26 cellular contexts compared by ENCODE assay signal in the genomic region with DNA sequence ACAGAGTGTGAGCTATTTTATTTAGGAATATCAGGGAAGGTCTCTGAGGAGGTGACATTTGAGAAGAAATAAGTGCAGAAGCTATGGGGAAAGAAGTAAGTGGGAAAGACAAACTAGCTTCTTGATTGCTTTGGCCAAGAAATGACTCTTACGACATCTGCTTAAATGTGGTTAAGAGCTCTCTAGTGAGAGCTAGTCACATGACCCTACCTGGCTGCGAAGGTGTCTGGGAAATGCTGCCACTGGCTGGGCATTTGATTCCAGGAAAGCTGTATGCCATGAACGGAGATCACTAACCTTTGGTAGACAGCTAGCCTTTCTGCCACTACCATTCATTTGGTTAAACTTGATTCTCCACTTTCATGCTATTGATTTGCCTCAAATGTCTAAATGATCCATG.
"Had no signal": no experiment of that assay in that cellular context is flagged by ENCODE, and none has a peak within 500 bp of the region (broad histone marks: within the 10 kb centered on the region; RNA-seq: fewer than 3 reads in every experiment).

No MANE protein-coding gene starts in this region.

- H3K27me3 ChIP-seq: brain microvascular endothelial cell, dorsolateral prefrontal cortex had no signal

- DNase-seq: activated B cell treated with CpG ODN at 0.5 μM for 24 hours; activated CD4-positive, alpha-beta T cell treated with anti-CD3 and anti-CD28 coated beads for 48 hours; activated CD4-positive, alpha-beta T cell treated with anti-CD3 and anti-CD28 coated beads, Interleukin-2, amount 50 U/mL, for 1 hour; activated CD4-positive, alpha-beta T cell treated with anti-CD3 and anti-CD28 coated beads, Interleukin-2, amount 50 U/mL, for 48 hours; activated CD8-positive, alpha-beta memory T cell treated with anti-CD3 and anti-CD28 coated beads for 24 hours; activated CD8-positive, alpha-beta T cell treated with anti-CD3 and anti-CD28 coated beads for 36 hours; activated effector memory CD4-positive, alpha-beta T cell treated with Interleukin-2 at 50 U/mL for 16 hours; activated gamma-delta T cell treated with Interleukin-2 at 50 U/mL for 16 hours; activated naive CD4-positive, alpha-beta T cell treated with anti-CD3 and anti-CD28 coated beads, Interleukin-2, amount 50 U/mL, for 16 hours; activated naive CD4-positive, alpha-beta T cell treated with Interleukin-2 at 50 U/mL for 16 hours; activated T-cell treated with anti-CD3 and anti-CD28 coated beads, Interleukin-2, amount 50 U/mL, for 4 hours; amniotic stem cell; anterior cingulate cortex; brain microvascular endothelial cell; dorsolateral prefrontal cortex; effector memory CD4-positive, alpha-beta T cell; endodermal cell; foreskin fibroblast; T-helper 1 cell; T-helper 17 cell; T1000; WERI-Rb-1 had no signal

- H3K4me3 ChIP-seq: coronary artery, dorsolateral prefrontal cortex had no signal

- ATAC-seq: activated CD4-positive, CD25-positive, alpha-beta regulatory T cell treated with anti-CD3 and anti-CD28 coated beads, Interleukin-2, amount 50 U/mL, for 24 hours; activated CD8-positive, alpha-beta T cell treated with anti-CD3 and anti-CD28 coated beads for 36 hours; activated T-cell treated with anti-CD3 and anti-CD28 coated beads, Interleukin-2, amount 50 U/mL, for 4 hours; activated T-helper 17 cell treated with anti-CD3 and anti-CD28 coated beads, Interleukin-2, amount 50 U/mL, for 72 hours; esophagus mucosa; T-helper 17 cell had no signal

- H3K27ac ChIP-seq: brain microvascular endothelial cell, coronary artery, dorsolateral prefrontal cortex, WERI-Rb-1 had no signal

- H3K36me3 ChIP-seq: brain microvascular endothelial cell, WERI-Rb-1 had no signal
